1 cellular context compared by ENCODE assay signal in the genomic region with DNA sequence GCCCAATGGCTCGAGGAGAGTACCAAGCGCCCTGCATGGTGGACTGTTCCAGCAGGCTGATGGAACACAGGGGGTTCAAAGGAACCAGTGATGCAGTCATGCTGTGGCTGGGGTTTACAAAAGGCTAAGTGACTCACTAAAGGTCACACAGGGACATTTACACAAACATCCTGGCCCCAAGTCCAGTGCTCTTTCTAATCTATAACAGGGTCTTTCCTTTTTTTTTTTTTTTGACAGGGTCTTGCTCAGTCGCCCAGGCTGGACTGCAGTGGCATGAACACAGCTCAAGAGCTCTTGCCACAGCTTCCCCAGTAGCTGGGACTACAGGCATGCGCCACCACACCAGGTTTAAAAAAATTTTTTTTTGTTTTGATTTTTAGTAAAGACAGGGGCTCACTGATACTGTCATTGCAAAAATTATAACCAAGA.
TF ChIP-seq lines count a peak whose summit lies in the region.

No MANE protein-coding gene starts in this region.

TF ChIP-seq in HCT116, 20 proteins besides CTCF, POLR2A, EP300 and RAD21 (continued from another document):
- TF ChIP-seq, protein P1, sequence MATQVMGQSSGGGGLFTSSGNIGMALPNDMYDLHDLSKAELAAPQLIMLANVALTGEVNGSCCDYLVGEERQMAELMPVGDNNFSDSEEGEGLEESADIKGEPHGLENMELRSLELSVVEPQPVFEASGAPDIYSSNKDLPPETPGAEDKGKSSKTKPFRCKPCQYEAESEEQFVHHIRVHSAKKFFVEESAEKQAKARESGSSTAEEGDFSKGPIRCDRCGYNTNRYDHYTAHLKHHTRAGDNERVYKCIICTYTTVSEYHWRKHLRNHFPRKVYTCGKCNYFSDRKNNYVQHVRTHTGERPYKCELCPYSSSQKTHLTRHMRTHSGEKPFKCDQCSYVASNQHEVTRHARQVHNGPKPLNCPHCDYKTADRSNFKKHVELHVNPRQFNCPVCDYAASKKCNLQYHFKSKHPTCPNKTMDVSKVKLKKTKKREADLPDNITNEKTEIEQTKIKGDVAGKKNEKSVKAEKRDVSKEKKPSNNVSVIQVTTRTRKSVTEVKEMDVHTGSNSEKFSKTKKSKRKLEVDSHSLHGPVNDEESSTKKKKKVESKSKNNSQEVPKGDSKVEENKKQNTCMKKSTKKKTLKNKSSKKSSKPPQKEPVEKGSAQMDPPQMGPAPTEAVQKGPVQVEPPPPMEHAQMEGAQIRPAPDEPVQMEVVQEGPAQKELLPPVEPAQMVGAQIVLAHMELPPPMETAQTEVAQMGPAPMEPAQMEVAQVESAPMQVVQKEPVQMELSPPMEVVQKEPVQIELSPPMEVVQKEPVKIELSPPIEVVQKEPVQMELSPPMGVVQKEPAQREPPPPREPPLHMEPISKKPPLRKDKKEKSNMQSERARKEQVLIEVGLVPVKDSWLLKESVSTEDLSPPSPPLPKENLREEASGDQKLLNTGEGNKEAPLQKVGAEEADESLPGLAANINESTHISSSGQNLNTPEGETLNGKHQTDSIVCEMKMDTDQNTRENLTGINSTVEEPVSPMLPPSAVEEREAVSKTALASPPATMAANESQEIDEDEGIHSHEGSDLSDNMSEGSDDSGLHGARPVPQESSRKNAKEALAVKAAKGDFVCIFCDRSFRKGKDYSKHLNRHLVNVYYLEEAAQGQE (IDR thresholded peaks at IDR 0.05; ENCODE audit: low read depth), result no peak
- TF ChIP-seq, protein P2, sequence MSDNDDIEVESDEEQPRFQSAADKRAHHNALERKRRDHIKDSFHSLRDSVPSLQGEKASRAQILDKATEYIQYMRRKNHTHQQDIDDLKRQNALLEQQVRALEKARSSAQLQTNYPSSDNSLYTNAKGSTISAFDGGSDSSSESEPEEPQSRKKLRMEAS (IDR thresholded peaks at IDR 0.05), result no peak
- no peak for TF ChIP-seq SIN3A (IDR thresholded peaks at IDR 0.05; ENCODE audit: low read depth)
- no peak for TF ChIP-seq EZH2phosphoT487 (IDR thresholded peaks at IDR 0.05; ENCODE audit: borderline replicate concordance)
